ENCODE assay signal across 10 cellular contexts in genomic region chr2:202149155-202149762, GRCh38.
A peak's percentile ranks its signal among the peaks of the same experiment; 100 is the strongest.
DNase-seq lines count a peak whose midpoint lies in the region; ATAC-seq and TF ChIP-seq lines count a peak whose summit lies in the region.
"Had no signal": no experiment of that assay in that cellular context is flagged by ENCODE, and none has a peak within 500 bp of the region (broad histone marks: within the 10 kb centered on the region; RNA-seq: fewer than 3 reads in every experiment).

No MANE protein-coding gene starts in this region.

- 18% methylated on average over 13 of the region's 13 CpGs for WGBS in prostate gland
- WGBS in stomach, 5 donors, result 39 to 53% (median 45%) methylated on average over 13 of the region's 13 CpGs

- H3K36me3 ChIP-seq in brain microvascular endothelial cell (replicated peaks) (no peaks in the 10 kb centered on the region), prostate gland (no peaks in the 10 kb centered on the region), stomach (no peaks in the 10 kb centered on the region)

- in situ Hi-C loops in brain microvascular endothelial cell (cut with HindIII; ENCODE audit: low pct_ligation_motif_present, low sequenced_read_pairs), result no loop called here

- H3K4me3 ChIP-seq in brain microvascular endothelial cell (ENCODE audit: low read depth, low read length), result no peak overlapping the region
- H3K4me3 ChIP-seq in prostate gland, result no peak overlapping the region
- no peak overlapping the region for H3K4me3 ChIP-seq in stomach

- no peaks in the 10 kb centered on the region for H3K27me3 ChIP-seq in brain microvascular endothelial cell (replicated peaks)
- no peaks in the 10 kb centered on the region for H3K27me3 ChIP-seq in prostate gland (replicated peaks; ENCODE audit: insufficient read depth)
- peaks cover 0 to 14% (median 0%) of the 10 kb centered on the region in 3 donors for H3K27me3 ChIP-seq in stomach

- TF ChIP-seq EP300 in stomach (IDR thresholded peaks at IDR 0.05), result no peak

- DNase-seq in DMS 273 (lab: John Stamatoyannopoulos, UW; ENCODE audit: unreplicated experiment) (peak; percentile 49), brain microvascular endothelial cell (peak; percentile 43), iPS DF 19.7 (ENCODE audit: low read depth, low spot score) (peak; percentile 28), prostate gland (ENCODE audit: low spot score) (peak; percentile 14), NCI-H187 (lab: John Stamatoyannopoulos, UW) (no peak), stomach (no peak)
- DNase-seq: activated CD4-positive, alpha-beta memory T cell treated with anti-CD3 and anti-CD28 coated beads, Interleukin-2, amount 10 ng/mL, durations not matched to agents 7 days and 5 days; SHP77 had no signal

- TF ChIP-seq CTCF in brain microvascular endothelial cell (IDR thresholded peaks at IDR 0.05; ENCODE audit: low read depth, low read length, missing control alignments) (no peak), prostate gland (IDR thresholded peaks at IDR 0.05) (no peak), stomach (IDR thresholded peaks at IDR 0.05) (no peak)

- ATAC-seq in GM18861 (IDR thresholded peaks at IDR 0.05; ENCODE audit: unreplicated experiment), result no peak
- ATAC-seq in GM18519 (IDR thresholded peaks at IDR 0.05; ENCODE audit: low FRiP score, unreplicated experiment), result no peak

- no peaks in the 10 kb centered on the region for H3K9me3 ChIP-seq in prostate gland
- H3K9me3 ChIP-seq in stomach, result no peaks in the 10 kb centered on the region

- intact Hi-C loops in prostate gland (cut with DNase I) (no loop called here), stomach (cut with DNase I; ENCODE audit: low total_unique reads) (no loop called here)

- TF ChIP-seq POLR2A in prostate gland (IDR thresholded peaks at IDR 0.05), result no peak
- TF ChIP-seq POLR2A in stomach (IDR thresholded peaks at IDR 0.05), result no peak

- H3K4me1 ChIP-seq in prostate gland (replicated peaks), result no peaks in the 10 kb centered on the region
- peaks cover 0 to 22% (median 4%) of the 10 kb centered on the region in 4 donors for H3K4me1 ChIP-seq in stomach

- no peak overlapping the region for H3K27ac ChIP-seq in brain microvascular endothelial cell
- peak overlapping the region; percentile 3 to 24 for H3K27ac ChIP-seq in prostate gland
- peak overlapping the region in 2 of 5 donors; percentile 45 to 46 for H3K27ac ChIP-seq in stomach

Comparison
In these comparisons a context has a peak if more than half of its experiments do, and no peak if none do; other contexts are left out.
1. DNase-seq: peak in DMS 273 (single experiment), brain microvascular endothelial cell (single experiment), iPS DF 19.7 (single experiment) and prostate gland (single experiment); none in NCI-H187 (0 of 2) and stomach (single experiment).